In the genomic region with DNA sequence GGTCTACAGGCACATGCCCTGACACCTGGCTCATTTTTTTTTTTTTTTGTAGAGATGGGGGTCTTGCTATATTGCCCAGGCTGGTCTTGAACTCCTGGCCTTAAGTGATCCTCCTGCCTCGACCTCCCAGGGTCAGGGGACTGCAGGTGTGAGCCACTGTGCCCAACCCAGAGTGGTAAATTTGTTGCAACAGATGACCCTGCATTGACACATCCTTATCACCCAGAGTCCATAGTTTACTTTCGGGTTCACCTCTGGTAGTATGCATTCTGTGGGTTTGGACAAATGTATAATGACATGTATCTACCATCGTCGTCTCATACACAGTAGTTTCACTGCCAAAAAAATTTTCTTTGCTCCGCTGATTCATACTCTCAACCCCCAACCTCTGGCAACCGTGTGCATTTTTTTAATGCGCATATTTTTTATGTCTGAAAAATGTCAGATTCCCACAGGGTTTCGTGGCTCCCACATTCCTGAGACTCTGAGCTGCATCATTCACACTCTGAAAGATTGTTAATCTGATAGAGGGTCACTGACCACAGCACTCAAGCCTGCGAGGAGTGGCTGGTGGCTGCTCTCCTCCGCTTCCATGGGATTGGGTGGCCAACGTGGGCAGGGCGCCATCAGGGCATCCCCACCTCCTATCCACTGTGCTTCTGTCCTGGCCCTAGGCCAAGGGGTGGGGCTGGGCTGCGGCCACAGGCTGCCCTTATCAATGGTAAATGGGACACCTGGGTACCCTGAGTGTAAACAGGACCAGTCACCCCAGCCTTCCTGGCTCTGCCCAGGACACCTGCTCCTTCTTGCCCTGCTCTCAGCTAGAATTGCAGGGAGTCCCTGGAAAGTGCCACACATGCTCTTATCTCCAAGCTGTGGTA, we compare ENCODE assay signal across 9 cellular contexts. TPM values are rescaled to one million over a fixed set of nuclear protein-coding genes. Genes with fewer than 3 reads are reported as not detected.
DNase-seq lines count a peak whose midpoint lies in the region; ATAC-seq and TF ChIP-seq lines count a peak whose summit lies in the region.
"Had no signal": no experiment of that assay in that cellular context is flagged by ENCODE, and none has a peak within 500 bp of the region (broad histone marks: within the 10 kb centered on the region; RNA-seq: fewer than 3 reads in every experiment).

No MANE protein-coding gene starts in this region.

- DNase-seq in NCI-H2227 treated with DMSO at 0.1 percent for 48 hours (lab: John Stamatoyannopoulos, UW) = peak; percentile 2
- no peak for DNase-seq in NCI-H2227 (lab: John Stamatoyannopoulos, UW; ENCODE audit: unreplicated experiment)
- DNase-seq in astrocyte of the cerebellum (ENCODE audit: low read depth) = peak; percentile 91
- peak; percentile 70 to 88 for DNase-seq in left lung
- DNase-seq in vagina (ENCODE audit: extremely low spot score in 2 of 2) = no peak
- DNase-seq in naive thymus-derived CD8-positive, alpha-beta T cell = no peak
- DNase-seq in CD4-positive, alpha-beta memory T cell = no peak

- intact Hi-C loops in left lung (cut with DNase I) (no loop called here), vagina (cut with DNase I) (no loop called here)
- intact Hi-C loops in CD4-positive, alpha-beta memory T cell (cut with micrococcal nuclease) = no loop called here

- no peak for TF ChIP-seq CTCF in astrocyte of the cerebellum (IDR thresholded peaks at IDR 0.05; ENCODE audit: low read depth, low read length, missing control alignments)
- TF ChIP-seq CTCF in left lung (IDR thresholded peaks at IDR 0.05) = no peak
- TF ChIP-seq CTCF in vagina (IDR thresholded peaks at IDR 0.05) = no peak

- H3K27me3 Mint-ChIP-seq in naive thymus-derived CD8-positive, alpha-beta T cell = no peaks in the 10 kb centered on the region
- H3K27me3 Mint-ChIP-seq in CD4-positive, alpha-beta memory T cell = peaks cover 0 to 2% of the 10 kb centered on the region in 2 donors

- no peaks in the 10 kb centered on the region for H3K36me3 Mint-ChIP-seq in naive thymus-derived CD8-positive, alpha-beta T cell
- no peaks in the 10 kb centered on the region for H3K36me3 Mint-ChIP-seq in CD4-positive, alpha-beta memory T cell

- H3K4me3 Mint-ChIP-seq in naive thymus-derived CD8-positive, alpha-beta T cell = no peak overlapping the region
- H3K4me3 Mint-ChIP-seq in CD4-positive, alpha-beta memory T cell = no peak overlapping the region
- H3K4me3 Mint-ChIP-seq: T-helper 1 cell treated with Interleukin-12 subunit alpha and Interleukin-12 subunit beta and Interleukin-4 antibody, amounts not matched to agents 30 μg/mL and 1 μg/mL, for 36 hours had no signal

- no peaks in the 10 kb centered on the region for H3K4me1 Mint-ChIP-seq in naive thymus-derived CD8-positive, alpha-beta T cell
- H3K4me1 Mint-ChIP-seq in CD4-positive, alpha-beta memory T cell = no peaks in the 10 kb centered on the region

- ATAC-seq in left lung = peak; percentile 60
- ATAC-seq in HG03520 (IDR thresholded peaks at IDR 0.05; ENCODE audit: unreplicated experiment) = no peak
- ATAC-seq in naive thymus-derived CD8-positive, alpha-beta T cell = no peak

- no peak overlapping the region for H3K27ac Mint-ChIP-seq in naive thymus-derived CD8-positive, alpha-beta T cell
- no peak overlapping the region for H3K27ac Mint-ChIP-seq in CD4-positive, alpha-beta memory T cell
- H3K27ac Mint-ChIP-seq: T-helper 1 cell treated with Interleukin-12 subunit alpha and Interleukin-12 subunit beta and Interleukin-4 antibody, amounts not matched to agents 30 μg/mL and 1 μg/mL, for 36 hours had no signal

- peaks cover 0 to 33% of the 10 kb centered on the region in 2 donors for H3K36me3 ChIP-seq in left lung
- peaks cover 0 to 6% of the 10 kb centered on the region in 2 donors for H3K36me3 ChIP-seq in vagina
- H3K36me3 ChIP-seq in CD4-positive, alpha-beta memory T cell (ENCODE audit: insufficient read depth, low read length) = no peaks in the 10 kb centered on the region

- H3K4me3 ChIP-seq in astrocyte of the cerebellum (ENCODE audit: low read depth, low read length) (no peak overlapping the region), left lung (no peak overlapping the region), vagina (no peak overlapping the region)
- H3K4me3 ChIP-seq in CD4-positive, alpha-beta memory T cell (ENCODE audit: low read length in 2 of 2) = no peak overlapping the region

- H3K27ac ChIP-seq in left lung (peak overlapping the region; percentile 33 to 41), vagina (peak overlapping the region; percentile 57)
- no peak overlapping the region for H3K27ac ChIP-seq in CD4-positive, alpha-beta memory T cell (ENCODE audit: low read depth, low read length)

- H3K27me3 ChIP-seq in left lung (no peaks in the 10 kb centered on the region), vagina (no peaks in the 10 kb centered on the region)
- H3K27me3 ChIP-seq in CD4-positive, alpha-beta memory T cell (ENCODE audit: insufficient read depth, low read length) = no peaks in the 10 kb centered on the region

- H3K9me3 Mint-ChIP-seq in naive thymus-derived CD8-positive, alpha-beta T cell = no peaks in the 10 kb centered on the region
- no peaks in the 10 kb centered on the region for H3K9me3 Mint-ChIP-seq in CD4-positive, alpha-beta memory T cell
- H3K9me3 Mint-ChIP-seq: T-helper 1 cell treated with Interleukin-12 subunit alpha and Interleukin-12 subunit beta and Interleukin-4 antibody, amounts not matched to agents 30 μg/mL and 1 μg/mL, for 36 hours had no signal

- in situ Hi-C loops in astrocyte of the cerebellum (cut with HindIII; ENCODE audit: low sequenced_read_pairs) = no loop called here

- CTCF ChIA-PET in CD4-positive, alpha-beta memory T cell (lab: Charles Lee; ENCODE audit: partially characterized antibody) = no interaction called here

- H3K4me1 ChIP-seq in left lung (peaks cover 30 to 93% of the 10 kb centered on the region in 2 donors), vagina (peaks cover 82% of the 10 kb centered on the region)
- H3K4me1 ChIP-seq in CD4-positive, alpha-beta memory T cell (ENCODE audit: insufficient read depth, low read length) = no peaks in the 10 kb centered on the region

- TF ChIP-seq POLR2A in vagina (IDR thresholded peaks at IDR 0.05) = no peak

- H3K9me3 ChIP-seq in left lung = no peaks in the 10 kb centered on the region
- no peaks in the 10 kb centered on the region for H3K9me3 ChIP-seq in vagina
- H3K9me3 ChIP-seq in CD4-positive, alpha-beta memory T cell (ENCODE audit: control insufficient read depth in 1 of 2, low read length in 2 of 2) = no peaks in the 10 kb centered on the region

- POLR2A ChIA-PET in naive thymus-derived CD8-positive, alpha-beta T cell (lab: Charles Lee) = no interaction called here
- POLR2A ChIA-PET in CD4-positive, alpha-beta memory T cell (lab: Charles Lee; ENCODE audit: partially characterized antibody) = no interaction called here

RNA-seq across cellular contexts. Expression of a gene that starts 9.6 kb away (rescaled TPM):
- total RNA-seq in left lung (100 to 1,000 TPM in 1 of 2 donors, 10 to 100 TPM in 1; 89.3 to 100 TPM), vagina (73.9 TPM)
- total RNA-seq in naive thymus-derived CD8-positive, alpha-beta T cell = under 1 TPM; 0.55 to 0.81 TPM
- polyA plus RNA-seq in naive thymus-derived CD8-positive, alpha-beta T cell = under 1 TPM in 1 of 3 donors, not detected in 2; 0.54 TPM
- total RNA-seq in CD4-positive, alpha-beta memory T cell = under 1 TPM; 0.35 to 0.64 TPM
- under 1 TPM in 1 of 2 donors, not detected in 1; 0.29 TPM for polyA plus RNA-seq in CD4-positive, alpha-beta memory T cell

Comparison
In these comparisons a context has a peak if more than half of its experiments do, and no peak if none do; other contexts are left out.
1. DNase-seq: peak in NCI-H2227 treated with DMSO at 0.1 percent for 48 hours (single experiment), astrocyte of the cerebellum (single experiment) and left lung (2 of 2); none in NCI-H2227 (single experiment), vagina (0 of 2), naive thymus-derived CD8-positive, alpha-beta T cell (0 of 10) and CD4-positive, alpha-beta memory T cell (0 of 5).
2. RNA of a gene that starts 9.6 kb away (total RNA-seq): 89.3 to 100 TPM in left lung and 73.9 TPM in vagina (single experiment); 0.55 to 0.81 TPM in naive thymus-derived CD8-positive, alpha-beta T cell and 0.35 to 0.64 TPM in CD4-positive, alpha-beta memory T cell; every median in the first group is over 10 times any median in the second.